28 cellular contexts compared by ENCODE assay signal in the genomic region with DNA sequence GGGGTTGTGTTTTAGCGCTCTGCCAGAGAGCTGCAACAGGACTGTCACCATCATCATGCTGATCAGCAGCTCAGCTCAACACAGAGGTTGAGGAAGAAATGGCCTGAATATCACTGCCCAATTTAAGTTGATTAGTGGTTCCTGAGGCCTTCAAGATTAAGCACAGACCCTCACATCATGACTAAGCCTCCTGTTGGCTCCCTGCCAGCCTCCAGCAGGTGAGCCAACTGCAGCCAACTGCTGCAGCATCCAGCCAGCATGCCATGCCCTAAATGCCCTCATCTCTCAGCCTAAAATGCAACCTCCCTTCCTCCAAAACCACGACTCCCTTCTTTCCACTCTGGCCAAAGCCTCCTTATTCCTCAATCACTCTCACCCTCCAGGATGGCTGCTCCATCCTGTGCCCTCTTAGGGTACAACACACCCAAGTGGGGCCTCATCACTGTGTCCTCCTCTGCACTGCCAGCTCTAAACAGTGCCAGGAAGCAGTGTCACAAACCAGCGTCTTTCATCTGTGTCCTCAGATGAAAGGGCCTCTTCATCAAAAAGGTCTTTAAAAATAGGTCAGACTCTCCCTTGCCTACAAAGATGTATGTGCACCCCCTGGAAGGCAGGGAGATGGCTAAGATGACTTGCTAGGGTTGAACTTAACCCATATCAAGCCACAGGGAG.
DNase-seq lines count a peak whose midpoint lies in the region; ATAC-seq and TF ChIP-seq lines count a peak whose summit lies in the region.
"Had no signal": no experiment of that assay in that cellular context is flagged by ENCODE, and none has a peak within 500 bp of the region (broad histone marks: within the 10 kb centered on the region; RNA-seq: fewer than 3 reads in every experiment).

No MANE protein-coding gene starts in this region.

- H3K36me3 Mint-ChIP-seq in activated CD4-positive, alpha-beta T cell treated with anti-CD3 and anti-CD28 coated beads for 36 hours (ENCODE audit: low read depth), result no peaks in the 10 kb centered on the region
- no peaks in the 10 kb centered on the region for H3K36me3 Mint-ChIP-seq in activated B cell treated with CpG ODN at 0.5 μM for 24 hours (ENCODE audit: low read depth)

- DNase-seq in activated CD4-positive, alpha-beta T cell treated with anti-CD3 and anti-CD28 coated beads for 36 hours, result peak; percentile 13
- no peak for DNase-seq in activated CD4-positive, alpha-beta T cell treated with anti-CD3 and anti-CD28 coated beads for 48 hours
- DNase-seq in COR-L47 (lab: John Stamatoyannopoulos, UW) (peak; percentile 4), activated B cell treated with CpG ODN at 0.5 μM for 24 hours (no peak), middle frontal gyrus (ENCODE audit: extremely low spot score, low spot score) (no peak)
- DNase-seq: activated CD4-positive, CD25-positive, alpha-beta regulatory T cell treated with anti-CD3 and anti-CD28 coated beads, Interleukin-2, amount 50 U/mL, for 72 hours; activated effector memory CD4-positive, alpha-beta T cell treated with anti-CD3 and anti-CD28 coated beads, Interleukin-2, amount 50 U/mL, for 16 hours; central memory CD4-positive, alpha-beta T cell; erythroblast; GOT3; HFFc6; immature natural killer cell; left cardiac atrium; NCI-H1436 treated with DMSO at 0.1 percent for 48 hours; NCI-H2081 treated with DMSO at 0.1 percent for 48 hours; NCI-H510A; nucleus accumbens; sigmoid colon; stimulated activated CD4-positive, alpha-beta T cell treated with anti-CD3 and anti-CD28 coated beads, Interleukin-12 subunit alpha, Interleukin-12 subunit beta, amount 100 ng/mL, for 4 hours; stimulated activated CD4-positive, alpha-beta T cell treated with anti-CD3 and anti-CD28 coated beads, Interleukin-2, amount 100 ng/mL, for 48 hours; T-helper 2 cell; thyroid gland had no signal

- TF ChIP-seq EP300 in Ishikawa (IDR thresholded peaks at IDR 0.05; ENCODE audit: borderline replicate concordance), result no peak

- no peak for TF ChIP-seq RAD21 in Ishikawa (IDR thresholded peaks at IDR 0.05; ENCODE audit: low read depth)

- peaks cover 11% of the 10 kb centered on the region for H3K4me1 Mint-ChIP-seq in activated CD4-positive, alpha-beta T cell treated with anti-CD3 and anti-CD28 coated beads for 36 hours
- peaks cover 8% of the 10 kb centered on the region for H3K4me1 Mint-ChIP-seq in activated B cell treated with CpG ODN at 0.5 μM for 24 hours
- H3K4me1 Mint-ChIP-seq: immature natural killer cell had no signal

- H3K4me3 Mint-ChIP-seq in activated CD4-positive, alpha-beta T cell treated with anti-CD3 and anti-CD28 coated beads for 36 hours, result no peak overlapping the region
- no peak overlapping the region for H3K4me3 Mint-ChIP-seq in activated B cell treated with CpG ODN at 0.5 μM for 24 hours
- H3K4me3 Mint-ChIP-seq: dendritic cell treated with granulocyte-macrophage colony-stimulating factor and Interleukin-4, amounts not matched to agents 40 ng/mL and 50 ng/mL, for 4 days; HFFc6; IgD-negative memory B cell; immature natural killer cell had no signal

- H3K27me3 Mint-ChIP-seq in activated CD4-positive, alpha-beta T cell treated with anti-CD3 and anti-CD28 coated beads for 36 hours, result peaks cover 2% of the 10 kb centered on the region
- no peaks in the 10 kb centered on the region for H3K27me3 Mint-ChIP-seq in activated B cell treated with CpG ODN at 0.5 μM for 24 hours
- H3K27me3 Mint-ChIP-seq: dendritic cell treated with granulocyte-macrophage colony-stimulating factor and Interleukin-4, amounts not matched to agents 40 ng/mL and 50 ng/mL, for 4 days had no signal

- CTCF ChIA-PET in activated CD4-positive, alpha-beta T cell treated with anti-CD3 and anti-CD28 coated beads for 36 hours (lab: Charles Lee), result interaction anchor here (1.1 kb wide), 1 partner anchor 192 kb away, joined by 3 read pairs; no protein-coding TSS in a partner anchor
- CTCF ChIA-PET in activated B cell treated with CpG ODN at 0.5 μM for 24 hours (lab: Charles Lee), result no interaction called here

- intact Hi-C loops in activated CD4-positive, alpha-beta T cell treated with anti-CD3 and anti-CD28 coated beads for 36 hours (cut with DNase I, micrococcal nuclease), result no loop called here
- intact Hi-C loops in activated B cell treated with CpG ODN at 0.5 μM for 24 hours (cut with micrococcal nuclease), result no loop called here

- no peak overlapping the region for H3K27ac Mint-ChIP-seq in activated CD4-positive, alpha-beta T cell treated with anti-CD3 and anti-CD28 coated beads for 36 hours
- peak overlapping the region; percentile 25 for H3K27ac Mint-ChIP-seq in activated B cell treated with CpG ODN at 0.5 μM for 24 hours
- H3K27ac Mint-ChIP-seq: dendritic cell treated with granulocyte-macrophage colony-stimulating factor and Interleukin-4, amounts not matched to agents 40 ng/mL and 50 ng/mL, for 4 days; HFFc6; IgD-negative memory B cell; immature natural killer cell had no signal

- ATAC-seq in activated CD4-positive, alpha-beta T cell treated with anti-CD3 and anti-CD28 coated beads for 36 hours, result peak; percentile 61
- no peak for ATAC-seq in activated B cell treated with CpG ODN at 0.5 μM for 24 hours (ENCODE audit: low read depth)
- no peak for ATAC-seq in HG02759 (IDR thresholded peaks at IDR 0.05; ENCODE audit: unreplicated experiment)
- ATAC-seq: left cardiac atrium, Right ventricle myocardium inferior, SK-N-SH treated with all-trans-retinoic acid at 6 μM for 48 hours had no signal

- POLR2A ChIA-PET in activated CD4-positive, alpha-beta T cell treated with anti-CD3 and anti-CD28 coated beads for 36 hours (lab: Charles Lee), result interaction anchor here (0.6 kb wide), 1 partner anchor 15 kb away, joined by 3 read pairs; no protein-coding TSS in a partner anchor
- POLR2A ChIA-PET in activated B cell treated with CpG ODN at 0.5 μM for 24 hours (lab: Charles Lee), result no interaction called here

- no peak for TF ChIP-seq CTCF in activated B cell treated with CpG ODN at 0.5 μM for 24 hours (IDR thresholded peaks at IDR 0.05)

- peaks cover 3% of the 10 kb centered on the region for H3K9me3 Mint-ChIP-seq in activated CD4-positive, alpha-beta T cell treated with anti-CD3 and anti-CD28 coated beads for 36 hours (ENCODE audit: low read depth)
- peaks cover 9% of the 10 kb centered on the region for H3K9me3 Mint-ChIP-seq in activated B cell treated with CpG ODN at 0.5 μM for 24 hours
- H3K9me3 Mint-ChIP-seq: immature natural killer cell had no signal

TF ChIP-seq in Ishikawa, 13 proteins besides CTCF, POLR2A, EP300 and RAD21:
- peak; percentile 43; the same call in 1 of the 2 replicates for TF ChIP-seq NFIC (IDR thresholded peaks at IDR 0.05)
- no peak for TF ChIP-seq TEAD4 (IDR thresholded peaks at IDR 0.05)
TF ChIP-seq in Ishikawa: peak in this region for 1.

Comparison
In these comparisons a context has a peak if more than half of its experiments do, and no peak if none do; other contexts are left out.
1. DNase-seq: peak in activated CD4-positive, alpha-beta T cell treated with anti-CD3 and anti-CD28 coated beads for 36 hours (single experiment) and COR-L47 (single experiment); none in activated CD4-positive, alpha-beta T cell treated with anti-CD3 and anti-CD28 coated beads for 48 hours (single experiment), activated B cell treated with CpG ODN at 0.5 μM for 24 hours (single experiment) and middle frontal gyrus (single experiment).